ENCODE assay signal across 1 cellular context in the genomic region with DNA sequence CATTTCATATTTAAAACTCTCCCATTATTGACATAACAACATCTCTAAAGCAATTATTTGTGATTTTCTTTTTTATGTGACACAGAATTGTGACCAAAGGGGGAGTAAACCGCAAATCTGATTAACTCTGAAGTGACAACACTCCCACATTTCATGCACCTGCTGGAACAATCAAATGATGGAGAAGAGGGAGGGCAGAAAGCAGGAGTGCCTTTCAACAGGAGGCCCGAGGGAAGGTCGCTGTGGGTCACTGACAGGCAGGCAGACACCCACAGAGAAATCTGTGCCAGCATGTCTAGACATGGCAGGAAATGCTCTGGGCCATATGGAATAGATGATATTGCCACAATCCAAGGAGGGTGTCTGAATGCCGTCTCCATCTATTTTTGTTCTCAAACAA.
TF ChIP-seq lines count a peak whose summit lies in the region.

No MANE protein-coding gene starts in this region.

TF ChIP-seq in HepG2, 621 proteins besides CTCF, POLR2A, EP300 and RAD21 (continued from another document):
- TF ChIP-seq THAP9 (CRISPR knock-in tag; IDR thresholded peaks at IDR 0.05; ENCODE audit: borderline replicate concordance) = no peak
- TF ChIP-seq NR0B2 (CRISPR knock-in tag; IDR thresholded peaks at IDR 0.05) = no peak
- TF ChIP-seq MIER2 (CRISPR knock-in tag; IDR thresholded peaks at IDR 0.05) = no peak
- no peak for TF ChIP-seq HNRNPH1 (optimal IDR thresholded peaks at IDR 0.05; ENCODE audit: low read depth, low read length)
- TF ChIP-seq NCOA1 (CRISPR knock-in tag; IDR thresholded peaks at IDR 0.05) = no peak
- no peak for TF ChIP-seq KMT2B (CRISPR knock-in tag; IDR thresholded peaks at IDR 0.05)
- TF ChIP-seq, protein P1, sequence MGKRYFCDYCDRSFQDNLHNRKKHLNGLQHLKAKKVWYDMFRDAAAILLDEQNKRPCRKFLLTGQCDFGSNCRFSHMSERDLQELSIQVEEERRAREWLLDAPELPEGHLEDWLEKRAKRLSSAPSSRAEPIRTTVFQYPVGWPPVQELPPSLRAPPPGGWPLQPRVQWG (CRISPR knock-in tag; IDR thresholded peaks at IDR 0.05; ENCODE audit: borderline replicate concordance, low read depth) = no peak
- no peak for TF ChIP-seq ZNF253 (CRISPR knock-in tag; IDR thresholded peaks at IDR 0.05; ENCODE audit: borderline replicate concordance)
- no peak for TF ChIP-seq ZNF512 (CRISPR knock-in tag; IDR thresholded peaks at IDR 0.05)
